22 cellular contexts compared by ENCODE assay signal in the genomic region with DNA sequence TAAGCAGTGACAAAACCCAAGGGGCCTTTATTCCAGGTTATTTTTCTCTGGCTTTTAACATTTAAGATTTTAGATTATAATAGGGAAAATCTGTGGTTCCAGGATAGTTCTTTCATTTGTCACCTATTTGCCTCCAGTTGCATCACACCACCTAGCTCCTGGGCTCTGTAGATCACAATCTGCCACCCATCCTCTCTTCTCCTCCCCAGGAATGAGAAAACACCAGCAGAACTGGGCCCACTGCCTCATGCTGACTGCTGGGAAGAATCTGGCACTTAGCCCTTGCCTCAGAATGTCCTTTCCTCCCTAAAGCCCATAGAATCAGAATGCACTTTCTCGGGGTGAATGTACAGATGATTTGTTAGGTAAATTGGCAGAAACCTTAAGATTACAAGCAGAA.
"Had no signal": no experiment of that assay in that cellular context is flagged by ENCODE, and none has a peak within 500 bp of the region (broad histone marks: within the 10 kb centered on the region; RNA-seq: fewer than 3 reads in every experiment).

No MANE protein-coding gene starts in this region.

- H3K4me3 ChIP-seq: neural progenitor cell, sigmoid colon, spleen, thoracic aorta, upper lobe of left lung had no signal

- ATAC-seq: activated CD4-positive, alpha-beta T cell treated with anti-CD3 and anti-CD28 coated beads for 36 hours; activated T-helper 17 cell treated with anti-CD3 and anti-CD28 coated beads, Interleukin-2, amount 50 U/mL, for 72 hours; left colon; naive thymus-derived CD4-positive, alpha-beta T cell had no signal

- H3K9ac ChIP-seq: neural progenitor cell had no signal

- DNase-seq: activated B cell treated with CpG ODN at 0.5 μM for 24 hours; activated CD4-positive, alpha-beta T cell treated with anti-CD3 and anti-CD28 coated beads for 36 hours; activated CD4-positive, alpha-beta T cell treated with anti-CD3 and anti-CD28 coated beads, Interleukin-2, amount 50 U/mL, for 4 hours; activated CD8-positive, alpha-beta memory T cell treated with anti-CD3 and anti-CD28 coated beads for 24 hours; activated CD8-positive, alpha-beta memory T cell treated with anti-CD3 and anti-CD28 coated beads, Interleukin-2, amount 50 U/mL, for 4 hours; activated T-cell treated with anti-CD3 and anti-CD28 coated beads, Interleukin-2, amount 50 U/mL, for 24 hours; amniotic stem cell; cerebellar nuclear complex; effector CD4-positive, alpha-beta T cell; erythroblast; islet precursor cell; left colon; mesenchymal stem cell; naive thymus-derived CD4-positive, alpha-beta T cell; sigmoid colon; spleen; stimulated activated CD4-positive, alpha-beta T cell treated with anti-CD3 and anti-CD28 coated beads, Interleukin-4, amount 100 ng/mL, for 1 hour; stimulated activated naive CD4-positive, alpha-beta T cell treated with Interleukin-2 at 50 U/mL for 16 hours; upper lobe of left lung had no signal

- H3K36me3 ChIP-seq: neural progenitor cell, sigmoid colon, spleen, thoracic aorta, upper lobe of left lung had no signal

- H3K4me1 ChIP-seq: spleen, upper lobe of left lung had no signal

- H3K27ac ChIP-seq: neural progenitor cell, spleen, thoracic aorta, upper lobe of left lung had no signal

- H3K27me3 ChIP-seq: neural progenitor cell, sigmoid colon, spleen, upper lobe of left lung had no signal
